Comparison of ENCODE assay signal across 21 cellular contexts in genomic region chr1:98057236-98057635, GRCh38.
DNase-seq lines count a peak whose midpoint lies in the region; ATAC-seq, FAIRE-seq and TF ChIP-seq lines count a peak whose summit lies in the region.
"Had no signal": no experiment of that assay in that cellular context is flagged by ENCODE, and none has a peak within 500 bp of the region (broad histone marks: within the 10 kb centered on the region; RNA-seq: fewer than 3 reads in every experiment).

No MANE protein-coding gene starts in this region.

- no peaks in the 10 kb centered on the region for H3K79me2 ChIP-seq in SK-N-SH (ENCODE audit: insufficient read depth)

- H3K27me3 ChIP-seq in SK-N-SH (ENCODE audit: insufficient read depth): no peaks in the 10 kb centered on the region

- H3K4me2 ChIP-seq in SK-N-SH: no peak overlapping the region
- H3K4me2 ChIP-seq: A549 had no signal

- no peaks in the 10 kb centered on the region for H3K9me2 ChIP-seq in SK-N-SH

- no peak overlapping the region for H3K4me3 ChIP-seq in SK-N-SH (ENCODE audit: low read depth in 2 of 2, low read length in 1 of 2)
- H3K4me3 ChIP-seq: A549; BLaER1 treated with 17β-estradiol and CSF1 and Interleukin-3, amounts not matched to agents 10 nM and 100 nM; GM23248 had no signal

- no peak for ATAC-seq in SK-N-SH treated with all-trans-retinoic acid at 6 μM for 48 hours
- no peak for ATAC-seq in HG02759 (IDR thresholded peaks at IDR 0.05; ENCODE audit: unreplicated experiment)
- ATAC-seq: A549; CD8-positive, alpha-beta T cell had no signal

- CTCF ChIA-PET in SK-N-SH (lab: Yijun Ruan, JAX): interaction anchor here (4.0 to 4.3 kb wide), 2 partner anchors 395 to 410 kb away, joined by 18 to 53 read pairs; no protein-coding TSS in a partner anchor

- POLR2A ChIA-PET in SK-N-SH (lab: Yijun Ruan, JAX): interaction anchor here (0.7 kb wide), 1 partner anchor 1373 kb away, joined by 3 read pairs; no protein-coding TSS in a partner anchor

- no peaks in the 10 kb centered on the region for H4K20me1 ChIP-seq in SK-N-SH (ENCODE audit: insufficient read depth)
- H4K20me1 ChIP-seq: BLaER1 treated with 17β-estradiol and CSF1 and Interleukin-3, amounts not matched to agents 10 nM and 100 nM had no signal

- no peak overlapping the region for H2AFZ ChIP-seq in SK-N-SH (ENCODE audit: low read depth)
- H2AFZ ChIP-seq: GM23248 had no signal

- H3K4me1 ChIP-seq in SK-N-SH (ENCODE audit: control insufficient read depth in 1 of 2, insufficient read depth in 2 of 2, low read depth in 1 of 2, low read length in 1 of 2): peaks cover 3 to 9% of the 10 kb centered on the region in 2 experiments; a peak in 3 of 4 replicates

- H3K36me3 ChIP-seq in SK-N-SH (replicated peaks in 1 of 2; ENCODE audit: control insufficient read depth in 1 of 2, insufficient read depth in 2 of 2, low read length in 1 of 2): no peaks in the 10 kb centered on the region
- H3K36me3 ChIP-seq: BLaER1 treated with 17β-estradiol and CSF1 and Interleukin-3, amounts not matched to agents 10 nM and 100 nM had no signal

- TF ChIP-seq RAD21 in SK-N-SH (IDR thresholded peaks at IDR 0.05; ENCODE audit: low read length): no peak

- peaks cover 5% of the 10 kb centered on the region for H3F3A ChIP-seq in SK-N-SH (replicated peaks; ENCODE audit: insufficient read depth)

- WGBS in SK-N-SH (ENCODE audit: low lambda C conversion rate): 76% methylated on average over 1 of the region's 1 CpG

- TF ChIP-seq CTCF in SK-N-SH (IDR thresholded peaks at IDR 0.05): no peak

- H3K27ac ChIP-seq in SK-N-SH (ENCODE audit: low read depth in 2 of 2, low read length in 1 of 2): peak overlapping the region; percentile 4 to 28; a peak in 2 of 4 replicates
- H3K27ac ChIP-seq: 22Rv1; A549; BLaER1 treated with 17β-estradiol and CSF1 and Interleukin-3, amounts not matched to agents 10 nM and 100 nM; GM23248; HL-60 had no signal

- TF ChIP-seq EP300 in SK-N-SH (IDR thresholded peaks at IDR 0.05; ENCODE audit: borderline replicate concordance in 1 of 2, low read depth in 1 of 2, low read length in 1 of 2): no peak

- H3K9ac ChIP-seq in SK-N-SH: no peak overlapping the region
- H3K9ac ChIP-seq: BLaER1 treated with 17β-estradiol and CSF1 and Interleukin-3, amounts not matched to agents 10 nM and 100 nM; GM23248 had no signal

- peak; percentile 50 for FAIRE-seq in frontal cortex (lab: Jason Lieb, UNC)
- FAIRE-seq: A549, G401.6, GM12891, HTR-8/SVneo had no signal

- H3K9me3 ChIP-seq in SK-N-SH: no peaks in the 10 kb centered on the region
- H3K9me3 ChIP-seq: A549 had no signal

- DNase-seq in SK-N-SH (no peak), frontal cortex (ENCODE audit: low spot score in 2 of 2) (no peak), midbrain (lab: John Stamatoyannopoulos, UW) (peak; percentile 60), AML-193 (lab: John Stamatoyannopoulos, UW) (no peak), RPMI8226 (no peak), foreskin melanocyte (no peak)
- DNase-seq: Calu3; CD8-positive, alpha-beta T cell; DMS 273 treated with DMSO at 0.1 percent for 48 hours; DMS53; GM23248; HCEC 1CT had no signal

TF ChIP-seq in SK-N-SH, 30 proteins besides CTCF, POLR2A, EP300 and RAD21 (continues in another document):
- TF ChIP-seq USF1 (IDR thresholded peaks at IDR 0.05; ENCODE audit: borderline replicate concordance, low read depth) (no peak), MAX (IDR thresholded peaks at IDR 0.05; ENCODE audit: low read depth) (no peak), NRF1 (IDR thresholded peaks at IDR 0.05; ENCODE audit: low read depth, low read length) (no peak), TEAD4 (IDR thresholded peaks at IDR 0.05; ENCODE audit: borderline replicate concordance, insufficient read depth) (no peak), YY1 (IDR thresholded peaks at IDR 0.05; ENCODE audit: low read depth) (no peak), FOSL2 (IDR thresholded peaks at IDR 0.05; ENCODE audit: borderline replicate concordance, low read depth) (no peak)
- TF ChIP-seq, protein P1, sequence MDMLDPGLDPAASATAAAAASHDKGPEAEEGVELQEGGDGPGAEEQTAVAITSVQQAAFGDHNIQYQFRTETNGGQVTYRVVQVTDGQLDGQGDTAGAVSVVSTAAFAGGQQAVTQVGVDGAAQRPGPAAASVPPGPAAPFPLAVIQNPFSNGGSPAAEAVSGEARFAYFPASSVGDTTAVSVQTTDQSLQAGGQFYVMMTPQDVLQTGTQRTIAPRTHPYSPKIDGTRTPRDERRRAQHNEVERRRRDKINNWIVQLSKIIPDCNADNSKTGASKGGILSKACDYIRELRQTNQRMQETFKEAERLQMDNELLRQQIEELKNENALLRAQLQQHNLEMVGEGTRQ (IDR thresholded peaks at IDR 0.05; ENCODE audit: borderline replicate concordance, low read depth, low read length): no peak

TF ChIP-seq in SK-N-SH treated with all-trans-retinoic acid at 6 μM for 48 hours, 23 proteins besides CTCF, POLR2A, EP300 and RAD21 (continues in another document):
- TF ChIP-seq, protein P2, sequence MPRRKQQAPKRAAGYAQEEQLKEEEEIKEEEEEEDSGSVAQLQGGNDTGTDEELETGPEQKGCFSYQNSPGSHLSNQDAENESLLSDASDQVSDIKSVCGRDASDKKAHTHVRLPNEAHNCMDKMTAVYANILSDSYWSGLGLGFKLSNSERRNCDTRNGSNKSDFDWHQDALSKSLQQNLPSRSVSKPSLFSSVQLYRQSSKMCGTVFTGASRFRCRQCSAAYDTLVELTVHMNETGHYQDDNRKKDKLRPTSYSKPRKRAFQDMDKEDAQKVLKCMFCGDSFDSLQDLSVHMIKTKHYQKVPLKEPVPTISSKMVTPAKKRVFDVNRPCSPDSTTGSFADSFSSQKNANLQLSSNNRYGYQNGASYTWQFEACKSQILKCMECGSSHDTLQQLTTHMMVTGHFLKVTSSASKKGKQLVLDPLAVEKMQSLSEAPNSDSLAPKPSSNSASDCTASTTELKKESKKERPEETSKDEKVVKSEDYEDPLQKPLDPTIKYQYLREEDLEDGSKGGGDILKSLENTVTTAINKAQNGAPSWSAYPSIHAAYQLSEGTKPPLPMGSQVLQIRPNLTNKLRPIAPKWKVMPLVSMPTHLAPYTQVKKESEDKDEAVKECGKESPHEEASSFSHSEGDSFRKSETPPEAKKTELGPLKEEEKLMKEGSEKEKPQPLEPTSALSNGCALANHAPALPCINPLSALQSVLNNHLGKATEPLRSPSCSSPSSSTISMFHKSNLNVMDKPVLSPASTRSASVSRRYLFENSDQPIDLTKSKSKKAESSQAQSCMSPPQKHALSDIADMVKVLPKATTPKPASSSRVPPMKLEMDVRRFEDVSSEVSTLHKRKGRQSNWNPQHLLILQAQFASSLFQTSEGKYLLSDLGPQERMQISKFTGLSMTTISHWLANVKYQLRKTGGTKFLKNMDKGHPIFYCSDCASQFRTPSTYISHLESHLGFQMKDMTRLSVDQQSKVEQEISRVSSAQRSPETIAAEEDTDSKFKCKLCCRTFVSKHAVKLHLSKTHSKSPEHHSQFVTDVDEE (CRISPR knock-in tag; IDR thresholded peaks at IDR 0.05): no peak
- TF ChIP-seq PPARA (CRISPR knock-in tag; IDR thresholded peaks at IDR 0.05; ENCODE audit: borderline replicate concordance) (no peak), ZNF565 (CRISPR knock-in tag; conservative IDR thresholded peaks at IDR 0.05; ENCODE audit: low read depth) (no peak), ZNF8 (CRISPR knock-in tag; IDR thresholded peaks at IDR 0.05) (no peak), ZFP3 (CRISPR knock-in tag; IDR thresholded peaks at IDR 0.05) (no peak), BACH2 (CRISPR knock-in tag; IDR thresholded peaks at IDR 0.05; ENCODE audit: borderline replicate concordance) (no peak)
- TF ChIP-seq, protein P3, sequence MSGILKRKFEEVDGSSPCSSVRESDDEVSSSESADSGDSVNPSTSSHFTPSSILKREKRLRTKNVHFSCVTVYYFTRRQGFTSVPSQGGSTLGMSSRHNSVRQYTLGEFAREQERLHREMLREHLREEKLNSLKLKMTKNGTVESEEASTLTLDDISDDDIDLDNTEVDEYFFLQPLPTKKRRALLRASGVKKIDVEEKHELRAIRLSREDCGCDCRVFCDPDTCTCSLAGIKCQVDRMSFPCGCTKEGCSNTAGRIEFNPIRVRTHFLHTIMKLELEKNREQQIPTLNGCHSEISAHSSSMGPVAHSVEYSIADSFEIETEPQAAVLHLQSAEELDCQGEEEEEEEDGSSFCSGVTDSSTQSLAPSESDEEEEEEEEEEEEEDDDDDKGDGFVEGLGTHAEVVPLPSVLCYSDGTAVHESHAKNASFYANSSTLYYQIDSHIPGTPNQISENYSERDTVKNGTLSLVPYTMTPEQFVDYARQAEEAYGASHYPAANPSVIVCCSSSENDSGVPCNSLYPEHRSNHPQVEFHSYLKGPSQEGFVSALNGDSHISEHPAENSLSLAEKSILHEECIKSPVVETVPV (CRISPR knock-in tag; IDR thresholded peaks at IDR 0.05): no peak
- TF ChIP-seq, protein P4, sequence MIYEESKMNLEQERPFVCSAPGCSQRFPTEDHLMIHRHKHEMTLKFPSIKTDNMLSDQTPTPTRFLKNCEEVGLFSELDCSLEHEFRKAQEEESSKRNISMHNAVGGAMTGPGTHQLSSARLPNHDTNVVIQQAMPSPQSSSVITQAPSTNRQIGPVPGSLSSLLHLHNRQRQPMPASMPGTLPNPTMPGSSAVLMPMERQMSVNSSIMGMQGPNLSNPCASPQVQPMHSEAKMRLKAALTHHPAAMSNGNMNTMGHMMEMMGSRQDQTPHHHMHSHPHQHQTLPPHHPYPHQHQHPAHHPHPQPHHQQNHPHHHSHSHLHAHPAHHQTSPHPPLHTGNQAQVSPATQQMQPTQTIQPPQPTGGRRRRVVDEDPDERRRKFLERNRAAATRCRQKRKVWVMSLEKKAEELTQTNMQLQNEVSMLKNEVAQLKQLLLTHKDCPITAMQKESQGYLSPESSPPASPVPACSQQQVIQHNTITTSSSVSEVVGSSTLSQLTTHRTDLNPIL (CRISPR knock-in tag; IDR thresholded peaks at IDR 0.05; ENCODE audit: low read depth): no peak
- TF ChIP-seq, protein P5, sequence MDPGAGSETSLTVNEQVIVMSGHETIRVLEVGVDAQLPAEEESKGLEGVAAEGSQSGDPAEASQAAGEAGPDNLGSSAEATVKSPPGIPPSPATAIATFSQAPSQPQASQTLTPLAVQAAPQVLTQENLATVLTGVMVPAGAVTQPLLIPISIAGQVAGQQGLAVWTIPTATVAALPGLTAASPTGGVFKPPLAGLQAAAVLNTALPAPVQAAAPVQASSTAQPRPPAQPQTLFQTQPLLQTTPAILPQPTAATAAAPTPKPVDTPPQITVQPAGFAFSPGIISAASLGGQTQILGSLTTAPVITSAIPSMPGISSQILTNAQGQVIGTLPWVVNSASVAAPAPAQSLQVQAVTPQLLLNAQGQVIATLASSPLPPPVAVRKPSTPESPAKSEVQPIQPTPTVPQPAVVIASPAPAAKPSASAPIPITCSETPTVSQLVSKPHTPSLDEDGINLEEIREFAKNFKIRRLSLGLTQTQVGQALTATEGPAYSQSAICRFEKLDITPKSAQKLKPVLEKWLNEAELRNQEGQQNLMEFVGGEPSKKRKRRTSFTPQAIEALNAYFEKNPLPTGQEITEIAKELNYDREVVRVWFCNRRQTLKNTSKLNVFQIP (CRISPR knock-in tag; IDR thresholded peaks at IDR 0.05; ENCODE audit: borderline replicate concordance, low read depth): no peak
